In genomic region chr2:25672500-25673169, GRCh38 we compare ENCODE assay signal across 8 cellular contexts. TPM values are rescaled to one million over a fixed set of nuclear protein-coding genes. Genes with fewer than 3 reads are reported as not detected.
DNase-seq lines count a peak whose midpoint lies in the region; ATAC-seq and TF ChIP-seq lines count a peak whose summit lies in the region.

No MANE protein-coding gene starts in this region.

- no peaks in the 10 kb centered on the region for H3K9me3 ChIP-seq in esophagus muscularis mucosa

- intact Hi-C loops in esophagus muscularis mucosa (cut with DNase I): no loop called here
- intact Hi-C loops in natural killer cell (cut with micrococcal nuclease): loop anchor here (2.0 to 10.0 kb wide), 2 partner anchors 206 to 308 kb away; partner anchors contain the start of gene ASXL2

- H3K9me3 Mint-ChIP-seq in natural killer cell: no peaks in the 10 kb centered on the region

- no peak for TF ChIP-seq POLR2A in esophagus muscularis mucosa (IDR thresholded peaks at IDR 0.05; ENCODE audit: low read depth)

- DNase-seq in AG20443 (ENCODE audit: low spot score): peak; percentile 64
- peak; percentile 31 to 39 for DNase-seq in NOMO-1 (lab: John Stamatoyannopoulos, UW; ENCODE audit: unreplicated experiment in 2 of 2)
- DNase-seq in activated T-cell treated with anti-CD3 and anti-CD28 coated beads, Interleukin-2, amount 50 U/mL, for 1 hour: peak; percentile 76
- no peak for DNase-seq in esophagus muscularis mucosa (ENCODE audit: extremely low spot score)
- DNase-seq in natural killer cell: peak; percentile 60
- DNase-seq in stimulated activated naive CD4-positive, alpha-beta T cell (lab: John Stamatoyannopoulos, UW): peak; percentile 48 to 84 (median 66)

- ATAC-seq in GM19025 (IDR thresholded peaks at IDR 0.05; ENCODE audit: low read depth, unreplicated experiment): peak; percentile 55
- peak; percentile 58 for ATAC-seq in HG03196 (IDR thresholded peaks at IDR 0.05; ENCODE audit: unreplicated experiment)
- peak; percentile 74 to 83 (median 77) for ATAC-seq in natural killer cell

- H3K27ac Mint-ChIP-seq in natural killer cell: peak overlapping the region; percentile 47 to 77

- H3K4me1 ChIP-seq in esophagus muscularis mucosa: peaks cover 11 to 22% (median 16%) of the 10 kb centered on the region in 4 donors

- H3K4me3 ChIP-seq in esophagus muscularis mucosa: peak overlapping the region; percentile 77 to 98 (median 94)

- H3K27me3 Mint-ChIP-seq in natural killer cell (ENCODE audit: low read depth in 2 of 2): no peaks in the 10 kb centered on the region

- H3K27ac ChIP-seq in esophagus muscularis mucosa (replicated peaks in 1 of 4): peak overlapping the region; percentile 85 to 94 (median 91)

- TF ChIP-seq CTCF in esophagus muscularis mucosa (IDR thresholded peaks at IDR 0.05) (no peak), natural killer cell (IDR thresholded peaks at IDR 0.05) (no peak)

- peak overlapping the region; percentile 88 for H3K4me3 Mint-ChIP-seq in natural killer cell

- TF ChIP-seq EP300 in esophagus muscularis mucosa (IDR thresholded peaks at IDR 0.05): no peak

- H3K36me3 Mint-ChIP-seq in natural killer cell: no peaks in the 10 kb centered on the region

- no peaks in the 10 kb centered on the region for H3K27me3 ChIP-seq in esophagus muscularis mucosa

- peaks cover 14 to 19% of the 10 kb centered on the region in 2 donors for H3K4me1 Mint-ChIP-seq in natural killer cell

- 13% methylated on average over 17 of the region's 40 CpGs for WGBS in esophagus muscularis mucosa

- no peaks in the 10 kb centered on the region for H3K36me3 ChIP-seq in esophagus muscularis mucosa

RNA-seq across cellular contexts. Expression of gene DTNB, which starts 0.7 kb away (rescaled TPM):
- 1 to 10 TPM; 3.0 to 7.5 (median 4.3) TPM for total RNA-seq in esophagus muscularis mucosa
- total RNA-seq in natural killer cell: 10 to 100 TPM; 20.8 to 33.7 (median 23.6) TPM
